In the genomic region with DNA sequence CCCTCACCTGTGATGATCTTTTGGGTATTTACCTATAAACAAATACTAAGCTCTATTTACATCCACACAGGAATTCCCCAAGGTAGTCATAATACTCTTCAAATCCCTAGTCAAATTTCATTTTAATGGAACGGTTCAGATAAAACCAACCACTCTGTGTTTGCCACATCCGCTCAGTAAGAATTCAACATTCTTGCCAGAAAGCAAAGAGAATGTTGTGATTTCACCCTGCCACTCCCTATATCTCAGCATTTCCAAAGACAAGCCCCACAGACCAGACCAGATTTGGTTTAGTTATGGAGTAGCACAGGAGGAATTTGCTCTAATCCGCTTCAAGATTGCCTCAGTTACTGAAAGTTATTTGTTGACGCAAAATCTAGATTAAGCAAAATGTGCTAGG, we compare ENCODE assay signal across 15 cellular contexts.
DNase-seq lines count a peak whose midpoint lies in the region; ATAC-seq and TF ChIP-seq lines count a peak whose summit lies in the region.
"Had no signal": no experiment of that assay in that cellular context is flagged by ENCODE, and none has a peak within 500 bp of the region (broad histone marks: within the 10 kb centered on the region; RNA-seq: fewer than 3 reads in every experiment).

No MANE protein-coding gene starts in this region.

- CTCF ChIA-PET in activated CD4-positive, alpha-beta T cell treated with anti-CD3 and anti-CD28 coated beads for 36 hours (lab: Charles Lee): no interaction called here

- H3K4me1 Mint-ChIP-seq in activated CD4-positive, alpha-beta T cell treated with anti-CD3 and anti-CD28 coated beads for 36 hours: peaks cover 13% of the 10 kb centered on the region

- intact Hi-C loops in activated CD4-positive, alpha-beta T cell treated with anti-CD3 and anti-CD28 coated beads for 36 hours (cut with DNase I, micrococcal nuclease): no loop called here

- POLR2A ChIA-PET in activated CD4-positive, alpha-beta T cell treated with anti-CD3 and anti-CD28 coated beads for 36 hours (lab: Charles Lee): no interaction called here

- H3K27me3 Mint-ChIP-seq in activated CD4-positive, alpha-beta T cell treated with anti-CD3 and anti-CD28 coated beads for 36 hours: peaks cover 4% of the 10 kb centered on the region

- no peak overlapping the region for H3K4me3 Mint-ChIP-seq in activated CD4-positive, alpha-beta T cell treated with anti-CD3 and anti-CD28 coated beads for 36 hours

- DNase-seq in AG09309 (ENCODE audit: low read depth) (peak; percentile 88), NCI-H526 treated with DMSO at 0.1 percent for 48 hours (lab: John Stamatoyannopoulos, UW) (peak; percentile 72), epithelial cell of esophagus (ENCODE audit: low read depth) (peak; percentile 89), non-pigmented ciliary epithelial cell (ENCODE audit: low read depth) (peak; percentile 83), left lobe of liver (ENCODE audit: low spot score) (no peak)
- no peak for DNase-seq in activated CD4-positive, alpha-beta T cell treated with anti-CD3 and anti-CD28 coated beads for 36 hours
- DNase-seq: C1 segment of cervical spinal cord; DMS79; effector CD8-positive, alpha-beta T cell; hypothalamus; NCI-H146; posterior cingulate gyrus; SJCRH30 had no signal

- H3K9me3 Mint-ChIP-seq in activated CD4-positive, alpha-beta T cell treated with anti-CD3 and anti-CD28 coated beads for 36 hours (ENCODE audit: low read depth): no peaks in the 10 kb centered on the region

- ATAC-seq in left lobe of liver (no peak), HG02938 (IDR thresholded peaks at IDR 0.05; ENCODE audit: unreplicated experiment) (no peak), GM21526 (IDR thresholded peaks at IDR 0.05; ENCODE audit: low FRiP score, unreplicated experiment) (no peak)
- ATAC-seq in activated CD4-positive, alpha-beta T cell treated with anti-CD3 and anti-CD28 coated beads for 36 hours: no peak

- H3K4me3 ChIP-seq in AG09309 (ENCODE audit: control insufficient read depth, low read depth, low read length) (no peak overlapping the region), epithelial cell of esophagus (ENCODE audit: low read length) (no peak overlapping the region)
- H3K4me3 ChIP-seq: SJCRH30 had no signal

- no peak overlapping the region for H3K27ac Mint-ChIP-seq in activated CD4-positive, alpha-beta T cell treated with anti-CD3 and anti-CD28 coated beads for 36 hours

- H3K36me3 Mint-ChIP-seq in activated CD4-positive, alpha-beta T cell treated with anti-CD3 and anti-CD28 coated beads for 36 hours (ENCODE audit: low read depth): no peaks in the 10 kb centered on the region

- TF ChIP-seq CTCF in AG09309 (IDR thresholded peaks at IDR 0.05; ENCODE audit: control insufficient read depth, insufficient read depth, low read depth, low read length, missing control alignments) (no peak), epithelial cell of esophagus (IDR thresholded peaks at IDR 0.05; ENCODE audit: insufficient read depth, low read depth, low read length, missing control alignments) (no peak)

Comparison
In these comparisons a context has a peak if more than half of its experiments do, and no peak if none do; other contexts are left out.
1. DNase-seq: peak in AG09309 (single experiment), NCI-H526 treated with DMSO at 0.1 percent for 48 hours (single experiment), epithelial cell of esophagus (single experiment) and non-pigmented ciliary epithelial cell (single experiment); none in left lobe of liver (single experiment) and activated CD4-positive, alpha-beta T cell treated with anti-CD3 and anti-CD28 coated beads for 36 hours (single experiment).